ENCODE assay signal across 8 cellular contexts in genomic region chr16:58336332-58337089, GRCh38. TPM values are rescaled to one million over a fixed set of nuclear protein-coding genes. Genes with fewer than 3 reads are reported as not detected.
DNase-seq lines count a peak whose midpoint lies in the region; ATAC-seq and TF ChIP-seq lines count a peak whose summit lies in the region.

No MANE protein-coding gene starts in this region.

- no peak overlapping the region for H3K27ac ChIP-seq in Karpas-422 (ENCODE audit: low read length)
- no peak overlapping the region for H3K27ac ChIP-seq in thoracic aorta

- H3K27me3 ChIP-seq in Karpas-422 (ENCODE audit: low read length) (no peaks in the 10 kb centered on the region), thoracic aorta (replicated peaks; ENCODE audit: insufficient read depth) (no peaks in the 10 kb centered on the region)

- no peaks in the 10 kb centered on the region for H3K79me2 ChIP-seq in Karpas-422 (ENCODE audit: low read length)

- H3K9me3 ChIP-seq in Karpas-422 (ENCODE audit: low read length) (no peaks in the 10 kb centered on the region), thoracic aorta (no peaks in the 10 kb centered on the region)

- peak overlapping the region; percentile 52 for H3K4me2 ChIP-seq in Karpas-422 (ENCODE audit: low read depth, low read length, poor library complexity, severe bottlenecking)

- no peak overlapping the region for H3K9ac ChIP-seq in Karpas-422 (ENCODE audit: low read length)

- no peaks in the 10 kb centered on the region for H3K36me3 ChIP-seq in Karpas-422 (ENCODE audit: insufficient read depth, low read length)
- no peaks in the 10 kb centered on the region for H3K36me3 ChIP-seq in thoracic aorta

- no peaks in the 10 kb centered on the region for H4K20me1 ChIP-seq in Karpas-422 (ENCODE audit: insufficient read depth, low read depth, low read length)

- H3K4me1 ChIP-seq in Karpas-422 (ENCODE audit: low read length) (peaks cover 14% of the 10 kb centered on the region), thoracic aorta (ENCODE audit: control insufficient read depth in 1 of 2, low read depth in 2 of 2) (no peaks in the 10 kb centered on the region)

- H3K4me3 ChIP-seq in Karpas-422 (ENCODE audit: low read length) (no peak overlapping the region), thoracic aorta (peak overlapping the region; percentile 58)

- ATAC-seq in GM21576 (IDR thresholded peaks at IDR 0.05; ENCODE audit: unreplicated experiment) (peak; percentile 83), omental fat pad (ENCODE audit: low FRiP score) (peak; percentile 70), thoracic aorta (ENCODE audit: insufficient number of reproducible peaks, low FRiP score, low read depth) (no peak)

- H3K9me2 ChIP-seq in Karpas-422 (replicated peaks; ENCODE audit: insufficient read depth, low read length) = no peaks in the 10 kb centered on the region

- H2AFZ ChIP-seq in Karpas-422 (ENCODE audit: low read length) = no peak overlapping the region

- TF ChIP-seq CTCF in omental fat pad (IDR thresholded peaks at IDR 0.05) (peak in 2 of 3 donors; percentile 82 to 95), thoracic aorta (IDR thresholded peaks at IDR 0.05) (peak; percentile 90)

- DNase-seq in DMS153 (lab: John Stamatoyannopoulos, UW) = peak; percentile 50
- DNase-seq in Karpas-422 = peak; percentile 94
- DNase-seq in SIG-M5 treated with dmso at 0.1 percent for 504 hours (lab: John Stamatoyannopoulos, UW; ENCODE audit: unreplicated experiment) = peak; percentile 65
- DNase-seq in activated gamma-delta T cell treated with anti-CD3 and anti-CD28 coated beads, Interleukin-2, amount 50 U/mL, for 16 hours (ENCODE audit: low read depth) = peak; percentile 80
- DNase-seq in germinal center (ENCODE audit: low spot score) = peak; percentile 81
- peak; percentile 98 for DNase-seq in omental fat pad (ENCODE audit: low spot score)
- DNase-seq in thoracic aorta (ENCODE audit: low spot score) = peak; percentile 23

RNA-seq across cellular contexts. Expression of gene PRSS54, which starts 41.7 kb away (rescaled TPM):
- total RNA-seq in Karpas-422 (2014; rRNA removed; shearing (Covaris generic); ENCODE audit: low replicate concordance) = not detected in 2 replicates
- total RNA-seq in omental fat pad (not detected), thoracic aorta (not detected)

RNA-seq across cellular contexts. Expression of gene GINS3, which starts 55.8 kb away (rescaled TPM):
- total RNA-seq in Karpas-422 (2014; rRNA removed; shearing (Covaris generic); ENCODE audit: low replicate concordance) = 17.7 and 24.2 TPM in 2 replicates
- total RNA-seq in omental fat pad (1 to 10 TPM; 5.3 to 7.4 (median 6.5) TPM), thoracic aorta (1 to 10 TPM; 1.1 to 1.3 TPM)

Comparison
In these comparisons a context has a peak if more than half of its experiments do, and no peak if none do; other contexts are left out.
1. DNase-seq: peak in every context shown above with its lines; median percentile 98 in omental fat pad; 94 in Karpas-422; 81 in germinal center; 80 in activated gamma-delta T cell treated with anti-CD3 and anti-CD28 coated beads, Interleukin-2, amount 50 U/mL, for 16 hours; 65 in SIG-M5 treated with dmso at 0.1 percent for 504 hours; 50 in DMS153; 23 in thoracic aorta.